ENCODE assay signal across 8 cellular contexts in the genomic region with DNA sequence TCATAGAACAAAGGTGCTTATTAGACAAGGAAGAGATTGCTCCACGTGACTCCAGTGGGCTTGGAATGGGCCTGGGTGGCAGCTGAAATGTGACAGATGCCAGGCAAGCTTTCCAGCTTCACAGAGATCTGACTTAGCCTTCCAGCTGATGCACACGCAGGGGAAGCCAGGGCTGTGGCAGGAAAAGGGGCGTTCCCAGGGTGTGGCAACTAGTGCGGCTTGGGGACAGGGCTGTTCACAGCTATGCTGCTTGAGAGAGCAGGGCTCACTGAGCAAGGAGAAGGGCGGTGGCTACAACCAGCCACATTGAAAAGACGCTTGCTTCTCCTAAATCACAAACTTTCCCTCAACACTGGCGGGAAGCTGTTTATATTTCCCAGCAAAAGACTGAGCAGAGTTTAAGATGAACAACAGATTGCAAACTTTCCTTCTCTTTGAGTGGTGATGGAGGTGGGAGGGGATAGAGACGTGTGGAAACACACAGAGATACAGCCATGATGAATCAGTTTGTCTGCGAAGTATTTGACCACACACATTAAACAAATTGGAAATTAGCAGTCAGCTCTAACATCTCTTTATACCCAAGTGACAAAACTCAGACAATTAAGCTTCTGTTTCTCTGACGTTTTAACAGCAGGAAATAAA.
DNase-seq lines count a peak whose midpoint lies in the region; ATAC-seq and TF ChIP-seq lines count a peak whose summit lies in the region.

No MANE protein-coding gene starts in this region.

- no peak for TF ChIP-seq CTCF in heart left ventricle (IDR thresholded peaks at IDR 0.05)

- H3K4me1 ChIP-seq in heart left ventricle, result peaks cover 0 to 40% (median 25%) of the 10 kb centered on the region in 12 donors

- WGBS in heart left ventricle, 4 donors, result 40 to 50% (median 48%) methylated on average over 9 to 10 of the region's 10 CpGs

- H3K36me3 ChIP-seq in heart left ventricle, result no peaks in the 10 kb centered on the region

- intact Hi-C loops in heart left ventricle (cut with DNase I), result no loop called here

- peak; percentile 52 to 91 (median 76) for ATAC-seq in heart left ventricle
- no peak for ATAC-seq in GM18909 (IDR thresholded peaks at IDR 0.05; ENCODE audit: poor library complexity, unreplicated experiment)

- no peak overlapping the region for H3K4me3 ChIP-seq in heart left ventricle

- peak in 1 of 2 donors; percentile 16 for TF ChIP-seq POLR2A in heart left ventricle (IDR thresholded peaks at IDR 0.05)

- DNase-seq in HT-29 (ENCODE audit: low spot score) (peak; percentile 14), activated T-cell treated with anti-CD3 and anti-CD28 coated beads for 48 hours (ENCODE audit: low read depth) (peak; percentile 66), heart left ventricle (peak; percentile 50 to 77 (median 65)), NCI-H1417 treated with DMSO at 0.1 percent for 48 hours (lab: John Stamatoyannopoulos, UW) (no peak)
- peak; percentile 4 to 11 (median 8) for DNase-seq in stimulated activated CD4-positive, alpha-beta T cell treated with anti-CD3 and anti-CD28 coated beads, TNF-alpha, amount 100 ng/mL, for 4 hours (ENCODE audit: low read depth in 3 of 3)
- no peak for DNase-seq in effector CD4-positive, alpha-beta T cell
- DNase-seq in effector CD8-positive, alpha-beta T cell (lab: John Stamatoyannopoulos, UW), result no peak

- H3K27me3 ChIP-seq in heart left ventricle, result no peaks in the 10 kb centered on the region

- H3K9me3 ChIP-seq in heart left ventricle, result peaks cover 0 to 4% (median 0%) of the 10 kb centered on the region in 12 donors

- H3K27ac ChIP-seq in heart left ventricle, result peak overlapping the region in 4 of 12 donors; percentile 12 to 56 (median 38)

Comparison
In these comparisons a context has a peak if more than half of its experiments do, and no peak if none do; other contexts are left out.
1. DNase-seq: peak in HT-29 (single experiment), activated T-cell treated with anti-CD3 and anti-CD28 coated beads for 48 hours (single experiment), heart left ventricle (5 of 5) and stimulated activated CD4-positive, alpha-beta T cell treated with anti-CD3 and anti-CD28 coated beads, TNF-alpha, amount 100 ng/mL, for 4 hours (3 of 3); none in effector CD4-positive, alpha-beta T cell (single experiment), effector CD8-positive, alpha-beta T cell (single experiment) and NCI-H1417 treated with DMSO at 0.1 percent for 48 hours (single experiment).